13 cellular contexts compared by ENCODE assay signal in genomic region chr6:7697432-7697819, GRCh38. TPM values are rescaled to one million over a fixed set of nuclear protein-coding genes. Genes with fewer than 3 reads are reported as not detected.
DNase-seq lines count a peak whose midpoint lies in the region; ATAC-seq and TF ChIP-seq lines count a peak whose summit lies in the region.
"Had no signal": no experiment of that assay in that cellular context is flagged by ENCODE, and none has a peak within 500 bp of the region (broad histone marks: within the 10 kb centered on the region; RNA-seq: fewer than 3 reads in every experiment).

No MANE protein-coding gene starts in this region.

- H3K27ac Mint-ChIP-seq in natural killer cell treated with Interleukin-12 subunit alpha and Interleukin-12 subunit beta and Interleukin-15 and Interleukin-18, amount 100 ng/mL, for 72 hours = no peak overlapping the region
- H3K27ac Mint-ChIP-seq in natural killer cell (no peak overlapping the region), endodermal cell (no peak overlapping the region)
- peak overlapping the region; percentile 28 for H3K27ac Mint-ChIP-seq in activated naive CD8-positive, alpha-beta T cell
- H3K27ac Mint-ChIP-seq: activated naive CD4-positive, alpha-beta T cell treated with anti-CD3 and anti-CD28 coated beads, Interleukin-2, amount 10 ng/mL, durations not matched to agents 7 days and 5 days had no signal

- peaks cover 7 to 8% of the 10 kb centered on the region in 2 donors for H3K4me1 Mint-ChIP-seq in natural killer cell treated with Interleukin-12 subunit alpha and Interleukin-12 subunit beta and Interleukin-15 and Interleukin-18, amount 100 ng/mL, for 72 hours (ENCODE audit: low read depth in 2 of 2)
- H3K4me1 Mint-ChIP-seq in natural killer cell (no peaks in the 10 kb centered on the region), endodermal cell (peaks cover 20% of the 10 kb centered on the region)
- peaks cover 6% of the 10 kb centered on the region for H3K4me1 Mint-ChIP-seq in activated naive CD8-positive, alpha-beta T cell (ENCODE audit: low read depth)

- H3K4me1 ChIP-seq in foreskin keratinocyte (peaks cover 14% of the 10 kb centered on the region), upper lobe of left lung (peaks cover 0 to 7% (median 5%) of the 10 kb centered on the region in 4 donors), endodermal cell (ENCODE audit: control insufficient read depth, insufficient read depth, low read length) (no peaks in the 10 kb centered on the region)

- H3K9me3 Mint-ChIP-seq in natural killer cell treated with Interleukin-12 subunit alpha and Interleukin-12 subunit beta and Interleukin-15 and Interleukin-18, amount 100 ng/mL, for 72 hours = no peaks in the 10 kb centered on the region
- H3K9me3 Mint-ChIP-seq in natural killer cell (no peaks in the 10 kb centered on the region), endodermal cell (no peaks in the 10 kb centered on the region)
- no peaks in the 10 kb centered on the region for H3K9me3 Mint-ChIP-seq in activated naive CD8-positive, alpha-beta T cell (ENCODE audit: low read depth)
- H3K9me3 Mint-ChIP-seq: activated naive CD4-positive, alpha-beta T cell treated with anti-CD3 and anti-CD28 coated beads, Interleukin-2, amount 10 ng/mL, durations not matched to agents 7 days and 5 days had no signal

- DNase-seq in natural killer cell treated with Interleukin-12 subunit alpha and Interleukin-12 subunit beta and Interleukin-15 and Interleukin-18, amount 100 ng/mL, for 72 hours (ENCODE audit: low spot score) = no peak
- DNase-seq in natural killer cell = no peak
- no peak for DNase-seq in foreskin keratinocyte
- no peak for DNase-seq in upper lobe of left lung
- DNase-seq in SW480 (ENCODE audit: low spot score) = no peak
- DNase-seq in endodermal cell = no peak
- DNase-seq: activated naive CD4-positive, alpha-beta T cell treated with anti-CD3 and anti-CD28 coated beads, Interleukin-2, amount 10 ng/mL, durations not matched to agents 7 days and 5 days; stimulated activated CD4-positive, alpha-beta T cell treated with anti-CD3 and anti-CD28 coated beads, Interleukin-4, amount 100 ng/mL, for 1 hour; stimulated activated naive CD4-positive, alpha-beta T cell treated with Interleukin-2 at 50 U/mL for 16 hours had no signal

- H3K27me3 Mint-ChIP-seq in natural killer cell treated with Interleukin-12 subunit alpha and Interleukin-12 subunit beta and Interleukin-15 and Interleukin-18, amount 100 ng/mL, for 72 hours = peaks cover 24 to 42% of the 10 kb centered on the region in 2 donors
- H3K27me3 Mint-ChIP-seq in natural killer cell (ENCODE audit: low read depth in 2 of 2) (peaks cover 0 to 28% of the 10 kb centered on the region in 2 donors), endodermal cell (ENCODE audit: insufficient read depth) (no peaks in the 10 kb centered on the region)
- peaks cover 8% of the 10 kb centered on the region for H3K27me3 Mint-ChIP-seq in activated naive CD8-positive, alpha-beta T cell

- H3K36me3 ChIP-seq in upper lobe of left lung = no peaks in the 10 kb centered on the region
- no peaks in the 10 kb centered on the region for H3K36me3 ChIP-seq in endodermal cell (ENCODE audit: control insufficient read depth, insufficient read depth, low read length)
- H3K36me3 ChIP-seq: MG63 had no signal

- H3K27me3 ChIP-seq in foreskin keratinocyte = no peaks in the 10 kb centered on the region
- no peaks in the 10 kb centered on the region for H3K27me3 ChIP-seq in upper lobe of left lung
- no peaks in the 10 kb centered on the region for H3K27me3 ChIP-seq in endodermal cell (ENCODE audit: control insufficient read depth, insufficient read depth, low read length, poor library complexity, severe bottlenecking)
- H3K27me3 ChIP-seq: MG63 had no signal

- no peak overlapping the region for H3K4me3 ChIP-seq in upper lobe of left lung
- no peak overlapping the region for H3K4me3 ChIP-seq in endodermal cell (ENCODE audit: low read length)

- peak overlapping the region; percentile 56 for H3K27ac ChIP-seq in foreskin keratinocyte
- peak overlapping the region; percentile 10 to 80 (median 58) for H3K27ac ChIP-seq in upper lobe of left lung
- no peak overlapping the region for H3K27ac ChIP-seq in endodermal cell (ENCODE audit: low read depth, low read length)
- H3K27ac ChIP-seq: C4-2B had no signal

- H3K9me3 ChIP-seq in upper lobe of left lung (no peaks in the 10 kb centered on the region), endodermal cell (ENCODE audit: control insufficient read depth, low read length) (no peaks in the 10 kb centered on the region)
- H3K9me3 ChIP-seq: MG63 had no signal

- H3K4me3 Mint-ChIP-seq in natural killer cell treated with Interleukin-12 subunit alpha and Interleukin-12 subunit beta and Interleukin-15 and Interleukin-18, amount 100 ng/mL, for 72 hours = peak overlapping the region; percentile 27
- H3K4me3 Mint-ChIP-seq in natural killer cell (no peak overlapping the region), endodermal cell (no peak overlapping the region)
- peak overlapping the region; percentile 27 for H3K4me3 Mint-ChIP-seq in activated naive CD8-positive, alpha-beta T cell
- H3K4me3 Mint-ChIP-seq: activated naive CD4-positive, alpha-beta T cell treated with anti-CD3 and anti-CD28 coated beads, Interleukin-2, amount 10 ng/mL, durations not matched to agents 7 days and 5 days had no signal

- TF ChIP-seq CTCF in natural killer cell (IDR thresholded peaks at IDR 0.05) (no peak), foreskin keratinocyte (conservative IDR thresholded peaks at IDR 0.05) (no peak), upper lobe of left lung (IDR thresholded peaks at IDR 0.05) (no peak), endodermal cell (conservative IDR thresholded peaks at IDR 0.05) (no peak)

- no peaks in the 10 kb centered on the region for H3K36me3 Mint-ChIP-seq in natural killer cell treated with Interleukin-12 subunit alpha and Interleukin-12 subunit beta and Interleukin-15 and Interleukin-18, amount 100 ng/mL, for 72 hours
- H3K36me3 Mint-ChIP-seq in natural killer cell (no peaks in the 10 kb centered on the region), endodermal cell (ENCODE audit: low read depth) (no peaks in the 10 kb centered on the region)
- no peaks in the 10 kb centered on the region for H3K36me3 Mint-ChIP-seq in activated naive CD8-positive, alpha-beta T cell
- H3K36me3 Mint-ChIP-seq: activated naive CD4-positive, alpha-beta T cell treated with anti-CD3 and anti-CD28 coated beads, Interleukin-2, amount 10 ng/mL, durations not matched to agents 7 days and 5 days had no signal

- H3K9ac ChIP-seq in endodermal cell (ENCODE audit: extremely low read depth, low read length, poor library complexity, severe bottlenecking) = no peak overlapping the region

- intact Hi-C loops in natural killer cell (cut with micrococcal nuclease) = no loop called here

- WGBS in upper lobe of left lung, 2 donors = 63 to 65% methylated on average over 4 of the region's 4 CpGs
- 90 to 100% methylated on average over 1 to 3 of the region's 4 CpGs for WGBS in endodermal cell (ENCODE audit: insufficient coverage in 1 of 2, insufficient read length in 1 of 2), 2 experiments

- no peak for TF ChIP-seq EP300 in upper lobe of left lung (IDR thresholded peaks at IDR 0.05)

- no peak for ATAC-seq in natural killer cell treated with Interleukin-12 subunit alpha and Interleukin-12 subunit beta and Interleukin-15 and Interleukin-18, amount 100 ng/mL, for 72 hours
- ATAC-seq in natural killer cell = no peak
- ATAC-seq in foreskin keratinocyte = no peak
- no peak for ATAC-seq in upper lobe of left lung (ENCODE audit: low FRiP score in 2 of 2)
- no peak for ATAC-seq in HG03520 (IDR thresholded peaks at IDR 0.05; ENCODE audit: unreplicated experiment)

- TF ChIP-seq POLR2A in upper lobe of left lung (IDR thresholded peaks at IDR 0.05) = no peak

RNA-seq across cellular contexts. Expression of gene BMP6, which starts 28.5 kb away (rescaled TPM):
- total RNA-seq in natural killer cell treated with Interleukin-12 subunit alpha and Interleukin-12 subunit beta and Interleukin-15 and Interleukin-18, amount 100 ng/mL, for 72 hours = not detected
- total RNA-seq in natural killer cell (1 to 10 TPM in 1 of 3 donors, under 1 TPM in 2; 0.25 to 2.6 (median 0.73) TPM), foreskin keratinocyte (0.18 and 2.3 TPM in 2 replicates), upper lobe of left lung (10 to 100 TPM in 2 of 6 donors, 1 to 10 TPM in 4; 1.0 to 25.4 (median 5.2) TPM), endodermal cell (under 1 TPM; 0.62 to 0.71 TPM)
- 0.07 and 1.0 TPM in 2 replicates for polyA plus RNA-seq in foreskin keratinocyte
- polyA plus RNA-seq in endodermal cell (2013, experiment 1 of 2) = 5.8 TPM
- polyA plus RNA-seq in endodermal cell (2013, experiment 2 of 2) = 6.0 TPM

Comparison
In these comparisons a context has a peak if more than half of its experiments do, and no peak if none do; other contexts are left out.
1. H3K4me3 Mint-ChIP-seq: peak in natural killer cell treated with Interleukin-12 subunit alpha and Interleukin-12 subunit beta and Interleukin-15 and Interleukin-18, amount 100 ng/mL, for 72 hours (single experiment) and activated naive CD8-positive, alpha-beta T cell (single experiment); none in natural killer cell (single experiment) and endodermal cell (single experiment).